8 cellular contexts compared by ENCODE assay signal in genomic region chr1:206012086-206012859, GRCh38. TPM values are rescaled to one million over a fixed set of nuclear protein-coding genes. Genes with fewer than 3 reads are reported as not detected.
DNase-seq lines count a peak whose midpoint lies in the region; ATAC-seq and TF ChIP-seq lines count a peak whose summit lies in the region.

No MANE protein-coding gene starts in this region.

- no peaks in the 10 kb centered on the region for H3K36me3 ChIP-seq in right atrium auricular region

- H3K4me3 ChIP-seq in right atrium auricular region = no peak overlapping the region

- TF ChIP-seq CTCF in Calu3 (IDR thresholded peaks at IDR 0.05; ENCODE audit: unreplicated experiment) = no peak
- TF ChIP-seq CTCF in right atrium auricular region (IDR thresholded peaks at IDR 0.05) = no peak

- H3K27ac ChIP-seq in right atrium auricular region = no peak overlapping the region

- peak; percentile 70 for DNase-seq in Calu3
- DNase-seq in T-helper 2 cell treated with Interferon-gamma antibody and Interleukin-4, amounts not matched to agents 5 μg/mL and 100 μg/mL, for 36 hours (ENCODE audit: low spot score) = peak; percentile 10
- peak; percentile 70 for DNase-seq in right atrium auricular region (ENCODE audit: low spot score)
- DNase-seq in stimulated activated naive CD8-positive, alpha-beta T cell treated with anti-CD3 and anti-CD28 coated beads, Interleukin-15, Interleukin-2, amounts not matched to agents 100 U/mL and 50 U/mL, for 24 hours = peak; percentile 67
- DNase-seq in SW 1271 (lab: John Stamatoyannopoulos, UW) = no peak
- DNase-seq in epidermal melanocyte (ENCODE audit: insufficient read length, low spot score) = no peak

- BruUV-seq in Calu3 (replicated peaks; lab: Mats Ljungman, UMichigan) = no TSS peak

- H3K27ac Mint-ChIP-seq in Calu3 (ENCODE audit: unreplicated experiment) = peak overlapping the region; percentile 63
- H3K27ac Mint-ChIP-seq in T-helper 2 cell treated with Interferon-gamma antibody and Interleukin-4, amounts not matched to agents 5 μg/mL and 100 μg/mL, for 36 hours = no peak overlapping the region

- H3K4me3 Mint-ChIP-seq in Calu3 (ENCODE audit: low read depth, unreplicated experiment) = no peak overlapping the region
- H3K4me3 Mint-ChIP-seq in T-helper 2 cell treated with Interferon-gamma antibody and Interleukin-4, amounts not matched to agents 5 μg/mL and 100 μg/mL, for 36 hours = no peak overlapping the region

- CTCF ChIA-PET in Calu3 (lab: Charles Lee) = no interaction called here

- no peaks in the 10 kb centered on the region for H3K9me3 ChIP-seq in right atrium auricular region

- peaks cover 62% of the 10 kb centered on the region for H3K36me3 Mint-ChIP-seq in Calu3 (ENCODE audit: insufficient read depth, unreplicated experiment)
- H3K36me3 Mint-ChIP-seq in T-helper 2 cell treated with Interferon-gamma antibody and Interleukin-4, amounts not matched to agents 5 μg/mL and 100 μg/mL, for 36 hours (ENCODE audit: low read depth) = no peaks in the 10 kb centered on the region

- no peaks in the 10 kb centered on the region for H3K27me3 ChIP-seq in right atrium auricular region

- no peaks in the 10 kb centered on the region for H3K9me3 Mint-ChIP-seq in Calu3 (ENCODE audit: low read depth, unreplicated experiment)
- no peaks in the 10 kb centered on the region for H3K9me3 Mint-ChIP-seq in T-helper 2 cell treated with Interferon-gamma antibody and Interleukin-4, amounts not matched to agents 5 μg/mL and 100 μg/mL, for 36 hours

- ATAC-seq in GM19438 (IDR thresholded peaks at IDR 0.05; ENCODE audit: low read depth, unreplicated experiment) (peak; percentile 96), HG03378 (IDR thresholded peaks at IDR 0.05; ENCODE audit: unreplicated experiment) (peak; percentile 93)
- peak; percentile 91 for ATAC-seq in stimulated activated naive CD8-positive, alpha-beta T cell treated with anti-CD3 and anti-CD28 coated beads, Interleukin-15, Interleukin-2, amounts not matched to agents 100 U/mL and 50 U/mL, for 24 hours

- no peaks in the 10 kb centered on the region for H3K4me1 ChIP-seq in right atrium auricular region

- intact Hi-C loops in Calu3 (cut with micrococcal nuclease; ENCODE audit: unreplicated experiment) = no loop called here

- peaks cover 44% of the 10 kb centered on the region for H3K4me1 Mint-ChIP-seq in Calu3 (ENCODE audit: low read depth, unreplicated experiment)
- H3K4me1 Mint-ChIP-seq in T-helper 2 cell treated with Interferon-gamma antibody and Interleukin-4, amounts not matched to agents 5 μg/mL and 100 μg/mL, for 36 hours (ENCODE audit: low read depth) = peaks cover 10% of the 10 kb centered on the region

- no peaks in the 10 kb centered on the region for H3K27me3 Mint-ChIP-seq in Calu3 (ENCODE audit: unreplicated experiment)
- H3K27me3 Mint-ChIP-seq in T-helper 2 cell treated with Interferon-gamma antibody and Interleukin-4, amounts not matched to agents 5 μg/mL and 100 μg/mL, for 36 hours (ENCODE audit: low read depth) = peaks cover 7% of the 10 kb centered on the region

RNA-seq across cellular contexts. Expression of gene RAB7B, which starts 9.1 kb away (rescaled TPM):
- total RNA-seq in Calu3 (2022) (1.1 and 1.3 TPM in 2 replicates), right atrium auricular region (1 to 10 TPM; 4.8 to 5.1 TPM)

RNA-seq across cellular contexts. Expression of gene CTSE, which starts 11.4 kb away (rescaled TPM):
- total RNA-seq in Calu3 (2022) = 425 and 457 TPM in 2 replicates
- 1 to 10 TPM in 1 of 2 donors, not detected in 1; 1.1 TPM for total RNA-seq in right atrium auricular region

RNA-seq across cellular contexts. Expression of gene RHEX, which starts 40.7 kb away (rescaled TPM):
- 75.1 and 88.9 TPM in 2 replicates for total RNA-seq in Calu3 (2022)
- total RNA-seq in right atrium auricular region = not detected

Comparison
In these comparisons a context has a peak if more than half of its experiments do, and no peak if none do; other contexts are left out.
1. DNase-seq: peak in Calu3 (single experiment), T-helper 2 cell treated with Interferon-gamma antibody and Interleukin-4, amounts not matched to agents 5 μg/mL and 100 μg/mL, for 36 hours (single experiment), right atrium auricular region (single experiment) and stimulated activated naive CD8-positive, alpha-beta T cell treated with anti-CD3 and anti-CD28 coated beads, Interleukin-15, Interleukin-2, amounts not matched to agents 100 U/mL and 50 U/mL, for 24 hours (single experiment); none in SW 1271 (0 of 2) and epidermal melanocyte (single experiment).
2. RNA of gene CTSE, which starts 11.4 kb away (total RNA-seq): 425 to 457 TPM in Calu3; 1.1 TPM in right atrium auricular region; every median in the first group is over 100 times any median in the second.
3. RNA of gene RHEX, which starts 40.7 kb away (total RNA-seq): 75.1 to 88.9 TPM in Calu3; not detected in right atrium auricular region; every median in the first group is over 10 times any median in the second.
4. Peak in every context shown above with its lines, with median percentiles within 50 percentile points of each other: ATAC-seq.